ENCODE assay signal across 25 cellular contexts in the genomic region with DNA sequence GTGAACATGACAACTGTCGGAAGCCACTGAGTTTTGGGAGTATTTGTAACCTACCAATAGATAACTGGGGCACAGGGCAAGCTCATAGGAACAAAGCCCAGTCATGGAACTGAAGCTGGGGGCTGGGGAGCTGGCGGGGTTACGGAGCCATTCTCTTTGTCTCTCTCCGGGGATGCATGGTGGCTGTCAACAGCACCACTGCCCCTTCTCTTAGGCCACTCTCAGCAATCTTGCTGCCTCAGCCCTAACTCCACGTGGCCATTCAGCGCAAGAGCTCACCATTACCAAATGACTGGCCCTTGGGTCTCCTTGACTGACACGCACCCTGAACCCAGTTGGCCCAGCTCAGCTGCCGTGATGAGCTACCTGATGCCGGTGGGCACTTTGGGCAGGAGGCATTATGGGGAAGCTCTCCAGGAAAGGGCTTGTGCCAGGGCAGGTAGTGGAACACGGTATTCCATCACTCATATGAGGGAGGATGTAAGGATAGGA. TPM values are rescaled to one million over a fixed set of nuclear protein-coding genes. Genes with fewer than 3 reads are reported as not detected.
A peak's percentile ranks its signal among the peaks of the same experiment; 100 is the strongest.
DNase-seq lines count a peak whose midpoint lies in the region; ATAC-seq and TF ChIP-seq lines count a peak whose summit lies in the region.
"Had no signal": no experiment of that assay in that cellular context is flagged by ENCODE, and none has a peak within 500 bp of the region (broad histone marks: within the 10 kb centered on the region; RNA-seq: fewer than 3 reads in every experiment).

No MANE protein-coding gene starts in this region.

- intact Hi-C loops in cardiac septum (cut with DNase I): no loop called here
- intact Hi-C loops in Right ventricle myocardium inferior (cut with DNase I): no loop called here
- intact Hi-C loops in left lung (cut with DNase I): no loop called here
- intact Hi-C loops in posterior vena cava (cut with DNase I): no loop called here
- intact Hi-C loops in upper lobe of right lung (cut with DNase I): no loop called here

- no peaks in the 10 kb centered on the region for H3K4me1 ChIP-seq in left lung
- no peaks in the 10 kb centered on the region for H3K4me1 ChIP-seq in upper lobe of right lung

- no peaks in the 10 kb centered on the region for H3K9me3 ChIP-seq in left lung
- no peaks in the 10 kb centered on the region for H3K9me3 ChIP-seq in upper lobe of right lung
- H3K9me3 ChIP-seq: SJCRH30 had no signal

- H3K27me3 ChIP-seq in left lung (no peaks in the 10 kb centered on the region), upper lobe of right lung (no peaks in the 10 kb centered on the region)
- H3K27me3 ChIP-seq: SJCRH30 had no signal

- H3K27ac ChIP-seq in left lung: no peak overlapping the region
- H3K27ac ChIP-seq in upper lobe of right lung: no peak overlapping the region
- H3K27ac ChIP-seq: KMS-11, SJCRH30 had no signal

- H3K4me3 ChIP-seq in left lung: no peak overlapping the region
- H3K4me3 ChIP-seq in upper lobe of right lung: no peak overlapping the region
- H3K4me3 ChIP-seq: SJCRH30 had no signal

- ATAC-seq in Right ventricle myocardium inferior: no peak
- no peak for ATAC-seq in left lung
- no peak for ATAC-seq in upper lobe of right lung
- ATAC-seq: SK-N-SH treated with all-trans-retinoic acid at 6 μM for 48 hours had no signal

- DNase-seq in cardiac septum (ENCODE audit: low spot score): peak; percentile 20
- DNase-seq in Right ventricle myocardium inferior (ENCODE audit: missing footprints): no peak
- DNase-seq in left lung: peak; percentile 14 to 17
- DNase-seq in posterior vena cava (ENCODE audit: low spot score): peak; percentile 40
- peak; percentile 29 for DNase-seq in upper lobe of right lung
- no peak for DNase-seq in kidney tubule cell (ENCODE audit: low spot score)
- no peak for DNase-seq in NCI-H2107 (lab: John Stamatoyannopoulos, UW)
- no peak for DNase-seq in activated CD8-positive, alpha-beta memory T cell treated with anti-CD3 and anti-CD28 coated beads, Interleukin-2, amount 50 U/mL, for 48 hours
- DNase-seq: DMS153, DND-41, GOT3, HCEC 1CT, IMR-90, MM.1S, NCI-H1048, NCI-H1417, NCI-H1694, NCI-H2029 treated with DMSO at 0.1 percent for 48 hours, NCI-H2171 treated with DMSO at 0.1 percent for 48 hours, NCI-H345, NCI-H524 treated with DMSO at 0.1 percent for 48 hours, NCI-H774, SJCRH30 had no signal

- H3K36me3 ChIP-seq in left lung: no peaks in the 10 kb centered on the region
- no peaks in the 10 kb centered on the region for H3K36me3 ChIP-seq in upper lobe of right lung
- H3K36me3 ChIP-seq: SJCRH30 had no signal

- no peak for TF ChIP-seq CTCF in left lung (IDR thresholded peaks at IDR 0.05)
- no peak for TF ChIP-seq CTCF in upper lobe of right lung (IDR thresholded peaks at IDR 0.05)

RNA-seq across cellular contexts. Expression of a gene that starts 33.6 kb away (rescaled TPM):
- total RNA-seq in cardiac septum: 58.0 TPM
- 37.2 TPM for total RNA-seq in Right ventricle myocardium inferior
- total RNA-seq in left lung: 10 to 100 TPM; 55.0 to 98.4 TPM
- 10 to 100 TPM; 51.7 to 67.6 TPM for total RNA-seq in posterior vena cava
- 50.9 TPM for total RNA-seq in upper lobe of right lung

Comparison
In these comparisons a context has a peak if more than half of its experiments do, and no peak if none do; other contexts are left out.
1. DNase-seq: peak in cardiac septum (single experiment), left lung (2 of 2), posterior vena cava (single experiment) and upper lobe of right lung (single experiment); none in Right ventricle myocardium inferior (single experiment), kidney tubule cell (single experiment), NCI-H2107 (single experiment) and activated CD8-positive, alpha-beta memory T cell treated with anti-CD3 and anti-CD28 coated beads, Interleukin-2, amount 50 U/mL, for 48 hours (single experiment).